Comparison of ENCODE assay signal across 8 cellular contexts in genomic region chr20:44884907-44885391, GRCh38. TPM values are rescaled to one million over a fixed set of nuclear protein-coding genes. Genes with fewer than 3 reads are reported as not detected.
DNase-seq lines count a peak whose midpoint lies in the region; ATAC-seq and TF ChIP-seq lines count a peak whose summit lies in the region.

No MANE protein-coding gene starts in this region.

- peaks cover 40% of the 10 kb centered on the region for H4K20me1 ChIP-seq in PC-9 (ENCODE audit: insufficient read depth)

- POLR2A ChIA-PET in PC-9 (lab: Charles Lee; ENCODE audit: unreplicated experiment) = interaction anchor here (0.5 to 1.0 kb wide), 10 partner anchors 11 to 1413 kb away, joined by 3 to 6 read pairs (median 4); partner anchors contain the start of gene TOMM34

- H3K9me3 ChIP-seq in PC-9 (ENCODE audit: insufficient read depth, low read depth) = no peaks in the 10 kb centered on the region
- H3K9me3 ChIP-seq in esophagus squamous epithelium = no peaks in the 10 kb centered on the region

- peaks cover 44% of the 10 kb centered on the region for H3K79me2 ChIP-seq in PC-9 (ENCODE audit: low read depth)

- H3F3A ChIP-seq in PC-9 (ENCODE audit: insufficient read depth, low read depth) = peaks cover 26% of the 10 kb centered on the region

- peak overlapping the region; percentile 96 for H3K4me3 ChIP-seq in GM12865 (ENCODE audit: low read depth, low read length)
- H3K4me3 ChIP-seq in PC-9 = peak overlapping the region; percentile 94
- peak overlapping the region; percentile 75 to 97 (median 88) for H3K4me3 ChIP-seq in esophagus squamous epithelium
- H3K4me3 ChIP-seq in rectal smooth muscle tissue (ENCODE audit: low read length) = peak overlapping the region; percentile 74

- H3K4me1 ChIP-seq in PC-9 (replicated peaks; ENCODE audit: insufficient read depth) = peaks cover 39% of the 10 kb centered on the region
- peaks cover 10 to 47% (median 29%) of the 10 kb centered on the region in 3 donors for H3K4me1 ChIP-seq in esophagus squamous epithelium
- H3K4me1 ChIP-seq in rectal smooth muscle tissue (ENCODE audit: control insufficient read depth, insufficient read depth, low read length) = peaks cover 22% of the 10 kb centered on the region

- TF ChIP-seq POLR2A in esophagus squamous epithelium (IDR thresholded peaks at IDR 0.05) = no peak

- TF ChIP-seq CTCF in GM12865 (IDR thresholded peaks at IDR 0.05; ENCODE audit: insufficient read depth, low read depth, low read length, missing control alignments) = no peak
- no peak for TF ChIP-seq CTCF in PC-9 (conservative IDR thresholded peaks at IDR 0.05)
- no peak for TF ChIP-seq CTCF in esophagus squamous epithelium (IDR thresholded peaks at IDR 0.05)

- CTCF ChIA-PET in PC-9 (lab: Charles Lee) = interaction anchor here (0.6 to 1.2 kb wide), 2 partner anchors 138 to 731 kb away, joined by 3 read pairs; no protein-coding TSS in a partner anchor

- no peaks in the 10 kb centered on the region for H3K9me2 ChIP-seq in PC-9 (ENCODE audit: insufficient read depth)

- H3K27ac ChIP-seq in PC-9 (no peak overlapping the region), esophagus squamous epithelium (peak overlapping the region; percentile 98 to 100 (median 98)), rectal smooth muscle tissue (ENCODE audit: low read depth, low read length) (peak overlapping the region; percentile 76)

- peak overlapping the region; percentile 53 for H3K9ac ChIP-seq in rectal smooth muscle tissue (ENCODE audit: low read length)

- H2AFZ ChIP-seq in PC-9 = peak overlapping the region; percentile 83

- 6 to 10% methylated on average over 10 to 14 of the region's 14 CpGs for WGBS in esophagus squamous epithelium, 2 donors

- intact Hi-C loops in PC-9 (cut with micrococcal nuclease; ENCODE audit: unreplicated experiment) = loop anchor here (1.0 kb wide), 1 partner anchor 138 kb away; no protein-coding TSS in a partner anchor
- intact Hi-C loops in esophagus squamous epithelium (cut with DNase I) = no loop called here

- H3K36me3 ChIP-seq in PC-9 (ENCODE audit: low read depth) (peaks cover 20% of the 10 kb centered on the region; the same call in 1 of the 2 replicates), esophagus squamous epithelium (no peaks in the 10 kb centered on the region), rectal smooth muscle tissue (ENCODE audit: control insufficient read depth, insufficient read depth, low read length) (no peaks in the 10 kb centered on the region)

- no peaks in the 10 kb centered on the region for H3K27me3 ChIP-seq in PC-9 (ENCODE audit: insufficient read depth, low read depth)
- no peaks in the 10 kb centered on the region for H3K27me3 ChIP-seq in esophagus squamous epithelium
- H3K27me3 ChIP-seq in rectal smooth muscle tissue (ENCODE audit: control insufficient read depth, insufficient read depth, low read length) = no peaks in the 10 kb centered on the region

- ATAC-seq in GM18870 (IDR thresholded peaks at IDR 0.05; ENCODE audit: unreplicated experiment) (no peak), GM19455 (IDR thresholded peaks at IDR 0.05; ENCODE audit: unreplicated experiment) (no peak)

- DNase-seq in GM12865 (ENCODE audit: low read depth) (no peak), PC-9 (no peak), esophagus squamous epithelium (lab: John Stamatoyannopoulos, UW) (no peak), RPMI8226 (no peak), DMS53 treated with DMSO at 0.1 percent for 48 hours (lab: John Stamatoyannopoulos, UW; ENCODE audit: unreplicated experiment) (no peak)

- peak overlapping the region; percentile 95 for H3K4me2 ChIP-seq in PC-9

- BruUV-seq in PC-9 (replicated peaks; lab: Mats Ljungman, UMichigan) = TSS peak; percentile 82

RNA-seq across cellular contexts. Expression of gene YWHAB, which starts 0.6 kb away (rescaled TPM):
- 194 and 249 TPM in 2 replicates for total RNA-seq in PC-9 (2021)
- 100 to 1,000 TPM; 110 to 170 (median 133) TPM for total RNA-seq in esophagus squamous epithelium

RNA-seq across cellular contexts. Expression of gene PABPC1L, which starts 24.9 kb away (rescaled TPM):
- 132 and 156 TPM in 2 replicates for total RNA-seq in PC-9 (2021)
- total RNA-seq in esophagus squamous epithelium = 10 to 100 TPM in 1 of 4 donors, 1 to 10 TPM in 3; 5.9 to 18.5 (median 8.7) TPM
